In the genomic region with DNA sequence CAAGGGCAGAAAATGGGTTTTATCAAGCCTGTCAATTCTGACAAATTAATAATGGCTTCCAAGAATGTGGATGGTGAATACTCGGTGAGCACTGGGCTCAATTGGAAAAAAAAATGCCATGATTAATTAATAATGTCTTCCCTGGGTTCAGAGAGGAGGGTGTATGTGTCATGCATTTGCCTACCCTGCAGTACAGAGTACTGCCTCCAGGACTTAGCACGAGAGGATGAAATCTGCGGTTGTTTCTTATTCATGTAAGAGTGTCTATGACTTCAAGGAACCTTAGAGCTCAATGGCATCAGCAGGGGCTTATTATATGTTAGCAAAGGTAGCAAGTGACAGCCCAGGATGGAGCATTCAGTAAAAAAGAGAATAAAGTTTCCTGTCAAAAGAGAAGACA, we compare ENCODE assay signal across 19 cellular contexts.
"Had no signal": no experiment of that assay in that cellular context is flagged by ENCODE, and none has a peak within 500 bp of the region (broad histone marks: within the 10 kb centered on the region; RNA-seq: fewer than 3 reads in every experiment).

No MANE protein-coding gene starts in this region.

- H3K27me3 Mint-ChIP-seq: stimulated activated naive CD8-positive, alpha-beta T cell treated with anti-CD3 and anti-CD28 coated beads, Interleukin-15, amount 100 ng/mL, for 72 hours had no signal

- H3K4me3 ChIP-seq: esophagus squamous epithelium, heart left ventricle, spleen, testis, tibial nerve had no signal

- H3K27me3 ChIP-seq: esophagus squamous epithelium, heart left ventricle, neutrophil, testis, tibial nerve had no signal

- H3K4me1 Mint-ChIP-seq: naive B cell; stimulated activated naive B cell treated with anti-CD40 and anti-IgM and Interleukin-4, amounts not matched to agents 10 μg/mL and 1 μg/mL and 100 μg/mL, for 72 hours; stimulated activated naive CD8-positive, alpha-beta T cell treated with anti-CD3 and anti-CD28 coated beads, Interleukin-15, amount 100 ng/mL, for 72 hours had no signal

- H3K27ac Mint-ChIP-seq: naive B cell; nephron; stimulated activated naive B cell treated with anti-CD40 and anti-IgM and Interleukin-4, amounts not matched to agents 10 μg/mL and 1 μg/mL and 100 μg/mL, for 72 hours; stimulated activated naive CD8-positive, alpha-beta T cell treated with anti-CD3 and anti-CD28 coated beads, Interleukin-15, amount 100 ng/mL, for 72 hours had no signal

- H3K9me3 ChIP-seq: esophagus squamous epithelium, heart left ventricle, neutrophil, spleen, testis, tibial nerve had no signal

- DNase-seq: effector memory CD4-positive, alpha-beta T cell; esophagus squamous epithelium; foreskin melanocyte; heart left ventricle; hippocampal formation; kidney glomerular epithelial cell; mesendoderm; naive B cell; posterior cingulate gyrus; spleen; stimulated activated CD4-positive, alpha-beta T cell treated with anti-CD3 and anti-CD28 coated beads, Interleukin-15, amount 100 ng/mL, for 24 hours; stimulated activated CD4-positive, alpha-beta T cell treated with anti-CD3 and anti-CD28 coated beads, Interleukin-1b, Interleukin-23, amount 100 ng/mL, for 48 hours; stimulated activated CD4-positive, alpha-beta T cell treated with anti-CD3 and anti-CD28 coated beads, Interleukin-4, amount 100 ng/mL, for 4 hours; stimulated activated naive B cell treated with anti-CD40 and anti-IgM and Interleukin-4, amounts not matched to agents 10 μg/mL and 1 μg/mL and 100 μg/mL, for 72 hours; stimulated activated naive CD8-positive, alpha-beta T cell treated with anti-CD3 and anti-CD28 coated beads, Interleukin-15, amount 100 ng/mL, for 72 hours; testis had no signal

- H3K4me3 Mint-ChIP-seq: naive B cell; nephron; stimulated activated naive B cell treated with anti-CD40 and anti-IgM and Interleukin-4, amounts not matched to agents 10 μg/mL and 1 μg/mL and 100 μg/mL, for 72 hours; stimulated activated naive CD8-positive, alpha-beta T cell treated with anti-CD3 and anti-CD28 coated beads, Interleukin-15, amount 100 ng/mL, for 72 hours had no signal

- H3K9me3 Mint-ChIP-seq: nephron; stimulated activated naive CD8-positive, alpha-beta T cell treated with anti-CD3 and anti-CD28 coated beads, Interleukin-15, amount 100 ng/mL, for 72 hours had no signal

- H3K36me3 Mint-ChIP-seq: naive B cell; stimulated activated naive B cell treated with anti-CD40 and anti-IgM and Interleukin-4, amounts not matched to agents 10 μg/mL and 1 μg/mL and 100 μg/mL, for 72 hours had no signal

- H3K27ac ChIP-seq: esophagus squamous epithelium, heart left ventricle, neutrophil, spleen, testis, tibial nerve had no signal

- H3K36me3 ChIP-seq: esophagus squamous epithelium, heart left ventricle, neutrophil, spleen, tibial nerve had no signal
